ENCODE assay signal across 23 cellular contexts in genomic region chr1:100773444-100773843, GRCh38. TPM values are rescaled to one million over a fixed set of nuclear protein-coding genes. Genes with fewer than 3 reads are reported as not detected.
"Had no signal": no experiment of that assay in that cellular context is flagged by ENCODE, and none has a peak within 500 bp of the region (broad histone marks: within the 10 kb centered on the region; RNA-seq: fewer than 3 reads in every experiment).

No MANE protein-coding gene starts in this region.

- H3K4me3 ChIP-seq: adrenal gland, coronary artery, gastroesophageal sphincter, pancreas, psoas muscle, upper lobe of left lung had no signal

- H3K27ac ChIP-seq: adrenal gland, coronary artery, gastroesophageal sphincter, pancreas, psoas muscle, upper lobe of left lung, VCaP had no signal

- H3K27me3 ChIP-seq: adrenal gland, gastroesophageal sphincter, pancreas, upper lobe of left lung had no signal

- H3K4me1 ChIP-seq: adrenal gland, pancreas had no signal

- H3K36me3 ChIP-seq: adrenal gland, gastroesophageal sphincter, pancreas, upper lobe of left lung had no signal

- ATAC-seq: activated CD8-positive, alpha-beta T cell treated with anti-CD3 and anti-CD28 coated beads, Interleukin-2, amount 10 ng/mL, durations not matched to agents 7 days and 5 days; gastroesophageal sphincter; left colon; pancreas; psoas muscle; right cardiac atrium; stimulated activated naive CD8-positive, alpha-beta T cell treated with anti-CD3 and anti-CD28 coated beads, Interleukin-15, Interleukin-2, amounts not matched to agents 100 U/mL and 50 U/mL, for 24 hours had no signal

- DNase-seq: activated CD4-positive, alpha-beta T cell treated with anti-CD3 and anti-CD28 coated beads, Interleukin-2, amount 50 U/mL, for 1 hour; activated CD4-positive, CD25-positive, alpha-beta regulatory T cell treated with anti-CD3 and anti-CD28 coated beads, Interleukin-2, amount 50 U/mL, for 72 hours; activated CD8-positive, alpha-beta T cell treated with anti-CD3 and anti-CD28 coated beads, Interleukin-2, amount 10 ng/mL, durations not matched to agents 7 days and 5 days; activated naive CD4-positive, alpha-beta T cell; adrenal gland; cerebellar nuclear complex; head of caudate nucleus; left colon; mesenchymal stem cell; nephron progenitor cell; pancreas; psoas muscle; right cardiac atrium; stimulated activated CD4-positive, alpha-beta T cell treated with anti-CD3 and anti-CD28 coated beads, Interleukin-12 subunit alpha, Interleukin-12 subunit beta, amount 100 ng/mL, for 4 hours; stimulated activated CD4-positive, alpha-beta T cell treated with anti-CD3 and anti-CD28 coated beads, Interleukin-4, amount 100 ng/mL, for 4 hours; stimulated activated naive CD8-positive, alpha-beta T cell treated with anti-CD3 and anti-CD28 coated beads, Interleukin-15, Interleukin-2, amounts not matched to agents 100 U/mL and 50 U/mL, for 24 hours; upper lobe of left lung had no signal

- FAIRE-seq: astrocyte, keratinocyte, pancreas had no signal

- H3K9me3 ChIP-seq: adrenal gland, gastroesophageal sphincter, psoas muscle, upper lobe of left lung had no signal

RNA-seq across cellular contexts. Expression of gene VCAM1, which starts 53.9 kb away (rescaled TPM):
- total RNA-seq: T-helper 2 cell treated with Interferon-gamma antibody and Interleukin-4, amounts not matched to agents 100 ng/mL and 5 ng/mL, for 36 hours had no signal
- polyA plus RNA-seq: keratinocyte had no signal
